In genomic region chr4:127616898-127617297, GRCh38 we compare ENCODE assay signal across 25 cellular contexts. TPM values are rescaled to one million over a fixed set of nuclear protein-coding genes. Genes with fewer than 3 reads are reported as not detected.
DNase-seq lines count a peak whose midpoint lies in the region; ATAC-seq, FAIRE-seq and TF ChIP-seq lines count a peak whose summit lies in the region.
"Had no signal": no experiment of that assay in that cellular context is flagged by ENCODE, and none has a peak within 500 bp of the region (broad histone marks: within the 10 kb centered on the region; RNA-seq: fewer than 3 reads in every experiment).

No MANE protein-coding gene starts in this region.

- H3K27ac ChIP-seq in SJCRH30 (peak overlapping the region; percentile 45), testis (no peak overlapping the region)
- H3K27ac ChIP-seq: BLaER1 treated with 17β-estradiol and CSF1 and Interleukin-3, amounts not matched to agents 10 nM and 100 nM; RWPE1 had no signal

- H3K9me3 Mint-ChIP-seq in stimulated activated naive B cell treated with anti-CD40 and anti-IgM and Interleukin-4, amounts not matched to agents 10 μg/mL and 1 μg/mL and 100 μg/mL, for 72 hours: peaks cover 2 to 6% of the 10 kb centered on the region in 2 donors
- peaks cover 4% of the 10 kb centered on the region for H3K9me3 Mint-ChIP-seq in stimulated activated effector memory CD8-positive, alpha-beta T cell treated with anti-CD3 and anti-CD28 coated beads, Interleukin-12 subunit alpha, Interleukin-12 subunit beta, amount 100 ng/mL, for 72 hours
- H3K9me3 Mint-ChIP-seq: CD4-positive, alpha-beta T cell; GM23338; H9 had no signal

- intact Hi-C loops in testis (cut with DNase I; ENCODE audit: low total_unique reads): no loop called here

- WGBS in testis, 2 donors: 42 to 83% methylated on average over 2 of the region's 2 CpGs

- no peaks in the 10 kb centered on the region for H3K4me1 Mint-ChIP-seq in stimulated activated naive B cell treated with anti-CD40 and anti-IgM and Interleukin-4, amounts not matched to agents 10 μg/mL and 1 μg/mL and 100 μg/mL, for 72 hours
- H3K4me1 Mint-ChIP-seq in stimulated activated effector memory CD8-positive, alpha-beta T cell treated with anti-CD3 and anti-CD28 coated beads, Interleukin-12 subunit alpha, Interleukin-12 subunit beta, amount 100 ng/mL, for 72 hours: no peaks in the 10 kb centered on the region
- H3K4me1 Mint-ChIP-seq: GM23338, H9 had no signal

- H3K36me3 Mint-ChIP-seq in stimulated activated naive B cell treated with anti-CD40 and anti-IgM and Interleukin-4, amounts not matched to agents 10 μg/mL and 1 μg/mL and 100 μg/mL, for 72 hours: no peaks in the 10 kb centered on the region
- no peaks in the 10 kb centered on the region for H3K36me3 Mint-ChIP-seq in stimulated activated effector memory CD8-positive, alpha-beta T cell treated with anti-CD3 and anti-CD28 coated beads, Interleukin-12 subunit alpha, Interleukin-12 subunit beta, amount 100 ng/mL, for 72 hours

- no peak for ATAC-seq in stimulated activated naive B cell treated with anti-CD40 and anti-IgM and Interleukin-4, amounts not matched to agents 10 μg/mL and 1 μg/mL and 100 μg/mL, for 72 hours (replicated peaks)
- no peak for ATAC-seq in stimulated activated effector memory CD8-positive, alpha-beta T cell treated with anti-CD3 and anti-CD28 coated beads, Interleukin-12 subunit alpha, Interleukin-12 subunit beta, amount 100 ng/mL, for 72 hours
- ATAC-seq: GM23338, K562 had no signal

- H3K27me3 Mint-ChIP-seq in stimulated activated naive B cell treated with anti-CD40 and anti-IgM and Interleukin-4, amounts not matched to agents 10 μg/mL and 1 μg/mL and 100 μg/mL, for 72 hours: peaks cover 26 to 41% of the 10 kb centered on the region in 2 donors

- no peaks in the 10 kb centered on the region for H3K36me3 ChIP-seq in SJCRH30
- H3K36me3 ChIP-seq in bronchial epithelial cell (ENCODE audit: control insufficient read depth, insufficient read depth, low read length): no peaks in the 10 kb centered on the region
- no peaks in the 10 kb centered on the region for H3K36me3 ChIP-seq in testis (ENCODE audit: low read depth, missing control alignments)
- H3K36me3 ChIP-seq: BLaER1 treated with 17β-estradiol and CSF1 and Interleukin-3, amounts not matched to agents 10 nM and 100 nM; MG63 had no signal

- TF ChIP-seq CTCF in bronchial epithelial cell (IDR thresholded peaks at IDR 0.05; ENCODE audit: insufficient read depth, low read length, severe bottlenecking): no peak
- no peak for TF ChIP-seq CTCF in testis (IDR thresholded peaks at IDR 0.05)

- DNase-seq in SJCRH30 (peak in 1 of 2 experiments; percentile 26), bronchial epithelial cell (ENCODE audit: low read depth) (peak; percentile 9), glomerular visceral epithelial cell (ENCODE audit: extremely low spot score) (peak; percentile 15), testis (peak; percentile 72), SIG-M5 treated with dmso at 0.1 percent for 504 hours (lab: John Stamatoyannopoulos, UW; ENCODE audit: unreplicated experiment) (no peak)
- no peak for DNase-seq in stimulated activated naive B cell treated with anti-CD40 and anti-IgM and Interleukin-4, amounts not matched to agents 10 μg/mL and 1 μg/mL and 100 μg/mL, for 72 hours
- DNase-seq in stimulated activated effector memory CD8-positive, alpha-beta T cell treated with anti-CD3 and anti-CD28 coated beads, Interleukin-12 subunit alpha, Interleukin-12 subunit beta, amount 100 ng/mL, for 72 hours (ENCODE audit: low spot score in 2 of 2): no peak
- DNase-seq: AML-193; CD4-positive, alpha-beta T cell; H9; MG63; NCI-H1105 treated with DMSO at 0.1 percent for 48 hours; NCI-H146; NCI-H1930; NCI-H2107; NCI-H446; NCI-H524 treated with DMSO at 0.1 percent for 48 hours; SHP77 treated with DMSO at 0.1 percent for 48 hours had no signal

- no peak for TF ChIP-seq POLR2A in testis (IDR thresholded peaks at IDR 0.05)

- no peak overlapping the region for H3K4me3 Mint-ChIP-seq in stimulated activated naive B cell treated with anti-CD40 and anti-IgM and Interleukin-4, amounts not matched to agents 10 μg/mL and 1 μg/mL and 100 μg/mL, for 72 hours
- no peak overlapping the region for H3K4me3 Mint-ChIP-seq in stimulated activated effector memory CD8-positive, alpha-beta T cell treated with anti-CD3 and anti-CD28 coated beads, Interleukin-12 subunit alpha, Interleukin-12 subunit beta, amount 100 ng/mL, for 72 hours
- H3K4me3 Mint-ChIP-seq: CD4-positive, alpha-beta T cell; GM23338; H9 had no signal

- H3K27me3 ChIP-seq in SJCRH30: no peaks in the 10 kb centered on the region
- no peaks in the 10 kb centered on the region for H3K27me3 ChIP-seq in bronchial epithelial cell (ENCODE audit: control insufficient read depth, insufficient read depth, low read length)
- H3K27me3 ChIP-seq in testis: no peaks in the 10 kb centered on the region
- H3K27me3 ChIP-seq: BLaER1 treated with 17β-estradiol and CSF1 and Interleukin-3, amounts not matched to agents 10 nM and 100 nM; MG63 had no signal

- FAIRE-seq in bronchial epithelial cell (lab: Jason Lieb, UNC): peak; percentile 40
- FAIRE-seq: A204.1, D721Med, HTR-8/SVneo, K562 had no signal

- H3K4me1 ChIP-seq in SJCRH30: peaks cover 20% of the 10 kb centered on the region
- H3K4me1 ChIP-seq in testis: peaks cover 5% of the 10 kb centered on the region
- H3K4me1 ChIP-seq: BLaER1 treated with 17β-estradiol and CSF1 and Interleukin-3, amounts not matched to agents 10 nM and 100 nM had no signal

- no peak overlapping the region for H3K27ac Mint-ChIP-seq in stimulated activated naive B cell treated with anti-CD40 and anti-IgM and Interleukin-4, amounts not matched to agents 10 μg/mL and 1 μg/mL and 100 μg/mL, for 72 hours
- no peak overlapping the region for H3K27ac Mint-ChIP-seq in stimulated activated effector memory CD8-positive, alpha-beta T cell treated with anti-CD3 and anti-CD28 coated beads, Interleukin-12 subunit alpha, Interleukin-12 subunit beta, amount 100 ng/mL, for 72 hours
- H3K27ac Mint-ChIP-seq: CD4-positive, alpha-beta T cell; GM23338; H9 had no signal

- no peak overlapping the region for H3K4me3 ChIP-seq in SJCRH30
- no peak overlapping the region for H3K4me3 ChIP-seq in bronchial epithelial cell (ENCODE audit: low read depth, low read length)
- no peak overlapping the region for H3K4me3 ChIP-seq in testis
- H3K4me3 ChIP-seq: BLaER1 treated with 17β-estradiol and CSF1 and Interleukin-3, amounts not matched to agents 10 nM and 100 nM; GM23338; K562; MG63 had no signal

- H3K9me3 ChIP-seq in SJCRH30 (replicated peaks) (no peaks in the 10 kb centered on the region; the same call in 1 of the 2 replicates), testis (no peaks in the 10 kb centered on the region)
- H3K9me3 ChIP-seq: MG63 had no signal

RNA-seq across cellular contexts. Expression of gene INTU, which starts 15.9 kb away (rescaled TPM):
- 2.6 TPM in 2 replicates for total RNA-seq in SJCRH30 (2014; rRNA removed; shearing (Covaris generic))
- total RNA-seq in bronchial epithelial cell (3.9 and 6.7 TPM in 2 replicates), testis (10 to 100 TPM; 27.3 to 41.6 TPM)
- 8.0 TPM for polyA plus RNA-seq in testis (ENCODE audit: insufficient read depth, low read depth, low replicate concordance)
- total RNA-seq: CD4-positive, alpha-beta T cell had no signal

Comparison
In these comparisons a context has a peak if more than half of its experiments do, and no peak if none do; other contexts are left out.
1. DNase-seq: peak in bronchial epithelial cell (single experiment), glomerular visceral epithelial cell (single experiment) and testis (single experiment); none in stimulated activated naive B cell treated with anti-CD40 and anti-IgM and Interleukin-4, amounts not matched to agents 10 μg/mL and 1 μg/mL and 100 μg/mL, for 72 hours (single experiment), stimulated activated effector memory CD8-positive, alpha-beta T cell treated with anti-CD3 and anti-CD28 coated beads, Interleukin-12 subunit alpha, Interleukin-12 subunit beta, amount 100 ng/mL, for 72 hours (0 of 2) and SIG-M5 treated with dmso at 0.1 percent for 504 hours (single experiment).